Comparison of ENCODE assay signal across 7 cellular contexts in genomic region chr6:137415127-137415833, GRCh38.
DNase-seq lines count a peak whose midpoint lies in the region; ATAC-seq, FAIRE-seq and TF ChIP-seq lines count a peak whose summit lies in the region.

No MANE protein-coding gene starts in this region.

- intact Hi-C loops in pancreas (cut with DNase I): no loop called here
- intact Hi-C loops in tibial artery (cut with DNase I; ENCODE audit: low total_unique reads): no loop called here

- peak overlapping the region in 3 of 4 donors; percentile 14 to 42 (median 35) for H3K4me3 ChIP-seq in pancreas
- peak overlapping the region; percentile 45 to 52 for H3K4me3 ChIP-seq in tibial artery

- H3K4me1 ChIP-seq in pancreas (no peaks in the 10 kb centered on the region), tibial artery (peaks cover 0 to 9% (median 2%) of the 10 kb centered on the region in 4 donors)

- peaks cover 0 to 5% (median 0%) of the 10 kb centered on the region in 4 donors for H3K27me3 ChIP-seq in pancreas
- no peaks in the 10 kb centered on the region for H3K27me3 ChIP-seq in tibial artery

- no peaks in the 10 kb centered on the region for H3K36me3 ChIP-seq in pancreas
- H3K36me3 ChIP-seq in tibial artery: no peaks in the 10 kb centered on the region

- FAIRE-seq in GM18507 (lab: Jason Lieb, UNC): peak; percentile 53
- FAIRE-seq in pancreas (lab: Jason Lieb, UNC): no peak

- DNase-seq in GM18507 (ENCODE audit: extremely low spot score, insufficient read length, low read depth) (peak; percentile 15), RPMI7951 (ENCODE audit: low read depth) (peak; percentile 70), glomerular endothelial cell (ENCODE audit: extremely low read depth, low read depth, low spot score) (peak; percentile 29), pancreas (peak; percentile 27 to 57 (median 36)), tibial artery (peak in 1 of 2 donors; percentile 45)
- DNase-seq in activated naive CD4-positive, alpha-beta T cell treated with anti-CD3 and anti-CD28 coated beads, Interleukin-2, amount 50 U/mL, for 16 hours: peak; percentile 57

- no peaks in the 10 kb centered on the region for H3K9me3 ChIP-seq in pancreas
- H3K9me3 ChIP-seq in tibial artery: no peaks in the 10 kb centered on the region

- peak; percentile 62 for ATAC-seq in HG02970 (IDR thresholded peaks at IDR 0.05; ENCODE audit: low FRiP score, unreplicated experiment)
- peak; percentile 93 to 97 (median 96) for ATAC-seq in pancreas

- WGBS in pancreas, 2 donors: 25 to 36% methylated on average over 25 of the region's 25 CpGs

- TF ChIP-seq CTCF in pancreas (IDR thresholded peaks at IDR 0.05): peak; percentile 16 to 59 (median 46)
- peak; percentile 43 to 48 for TF ChIP-seq CTCF in tibial artery (IDR thresholded peaks at IDR 0.05)

- H3K27ac ChIP-seq in pancreas: peak overlapping the region in 2 of 4 donors; percentile 8 to 10
- H3K27ac ChIP-seq in tibial artery: peak overlapping the region; percentile 51 to 62
